Comparison of ENCODE assay signal across 12 cellular contexts in genomic region chr7:2443491-2443890, GRCh38. TPM values are rescaled to one million over a fixed set of nuclear protein-coding genes. Genes with fewer than 3 reads are reported as not detected.
"Had no signal": no experiment of that assay in that cellular context is flagged by ENCODE, and none has a peak within 500 bp of the region (broad histone marks: within the 10 kb centered on the region; RNA-seq: fewer than 3 reads in every experiment).

No MANE protein-coding gene starts in this region.

- DNase-seq: GM23248, GOT3, H7, HFFc6, IMR-90 had no signal

- H3K36me3 ChIP-seq: HAP-1 had no signal

- ATAC-seq: HCT116, HepG2, K562 had no signal

- H3K4me3 ChIP-seq: GM23248, HAP-1, K562 had no signal

- H3K27ac ChIP-seq: HL-60 had no signal

- H3K4me3 Mint-ChIP-seq: HFFc6 had no signal

- H3K4me1 ChIP-seq: HAP-1 had no signal

- H3K9me3 ChIP-seq: HAP-1 had no signal

- H3K27ac Mint-ChIP-seq: HFFc6 had no signal

- H3K9me3 Mint-ChIP-seq: HFFc6 had no signal

RNA-seq across cellular contexts. Expression of gene GRIFIN, which starts 32.7 kb away (rescaled TPM):
- total RNA-seq: GM23248, H4, H7, HepG2, HFFc6, HT1080, IMR-90, K562 had no signal
